18 cellular contexts compared by ENCODE assay signal in genomic region chr1:119068427-119068826, GRCh38.
DNase-seq lines count a peak whose midpoint lies in the region; ATAC-seq and TF ChIP-seq lines count a peak whose summit lies in the region.
"Had no signal": no experiment of that assay in that cellular context is flagged by ENCODE, and none has a peak within 500 bp of the region (broad histone marks: within the 10 kb centered on the region; RNA-seq: fewer than 3 reads in every experiment).

No MANE protein-coding gene starts in this region.

- no peak overlapping the region for H3K4me3 ChIP-seq in mammary epithelial cell (replicated peaks in 1 of 3; ENCODE audit: insufficient read depth in 1 of 3, low read depth in 2 of 3, low read length in 3 of 3)
- H3K4me3 ChIP-seq in upper lobe of right lung: no peak overlapping the region
- no peak overlapping the region for H3K4me3 ChIP-seq in mesendoderm (ENCODE audit: low read length)
- H3K4me3 ChIP-seq: SJSA1 had no signal

- no peak overlapping the region for H3K56ac ChIP-seq in mesendoderm (ENCODE audit: low read length)

- DNase-seq in MCF 10A (ENCODE audit: unreplicated experiment) (no peak), mammary epithelial cell (no peak), memory B cell (ENCODE audit: low spot score in 2 of 2) (no peak), upper lobe of right lung (no peak), mesendoderm (no peak)
- DNase-seq: 8988T; CD8-positive, alpha-beta memory T cell; H7; IMR-90; Kasumi-1; MV-4-11; NCI-H187 treated with DMSO at 0.1 percent for 48 hours; NCI-H345; OCI-M1 had no signal

- H3K27ac ChIP-seq in mammary epithelial cell (ENCODE audit: insufficient read depth, low read depth, low read length): no peak overlapping the region
- H3K27ac ChIP-seq in upper lobe of right lung: no peak overlapping the region
- no peak overlapping the region for H3K27ac ChIP-seq in mesendoderm (ENCODE audit: low read depth, low read length)
- H3K27ac ChIP-seq: SJSA1 had no signal

- no peak overlapping the region for H3K23ac ChIP-seq in mesendoderm (ENCODE audit: low read length)

- H2BK5ac ChIP-seq in mesendoderm (ENCODE audit: low read length): no peak overlapping the region

- no peak overlapping the region for H2BK120ac ChIP-seq in mesendoderm (ENCODE audit: low read depth, low read length)

- H3K36me3 ChIP-seq in mammary epithelial cell (ENCODE audit: insufficient read depth, low read length) (no peaks in the 10 kb centered on the region), upper lobe of right lung (no peaks in the 10 kb centered on the region), mesendoderm (ENCODE audit: control insufficient read depth, insufficient read depth, low read length) (no peaks in the 10 kb centered on the region)
- H3K36me3 ChIP-seq: SJSA1 had no signal

- H3K27me3 Mint-ChIP-seq in MCF 10A (ENCODE audit: insufficient read depth, unreplicated experiment): no peaks in the 10 kb centered on the region
- H3K27me3 Mint-ChIP-seq in memory B cell: no peaks in the 10 kb centered on the region
- H3K27me3 Mint-ChIP-seq: CD8-positive, alpha-beta memory T cell had no signal

- BruUV-seq in MCF 10A (replicated peaks; lab: Mats Ljungman, UMichigan) (no TSS peak), mammary epithelial cell (replicated peaks; lab: Mats Ljungman, UMichigan) (no TSS peak)

- H3K79me2 ChIP-seq in mammary epithelial cell (ENCODE audit: insufficient read depth, low read length) (no peaks in the 10 kb centered on the region), mesendoderm (ENCODE audit: control insufficient read depth, insufficient read depth, low read length) (no peaks in the 10 kb centered on the region)

- no peak overlapping the region for H3K4me3 Mint-ChIP-seq in MCF 10A (ENCODE audit: unreplicated experiment)
- H3K4me3 Mint-ChIP-seq in memory B cell: no peak overlapping the region
- H3K4me3 Mint-ChIP-seq: CD8-positive, alpha-beta memory T cell had no signal

- H3K4me2 ChIP-seq in mammary epithelial cell (ENCODE audit: insufficient read depth, low read depth, low read length) (no peak overlapping the region), mesendoderm (ENCODE audit: low read length) (no peak overlapping the region)

- CTCF ChIA-PET in MCF 10A (lab: Yijun Ruan, JAX) (interaction anchor here (0.6 kb wide), 1 partner anchor 860 kb away, joined by 3 read pairs; no protein-coding TSS in a partner anchor), mammary epithelial cell (lab: Charles Lee; ENCODE audit: low non-redundant PET) (no interaction called here)

- H3K4ac ChIP-seq in mesendoderm (ENCODE audit: low read depth, low read length): no peak overlapping the region

- no peak overlapping the region for H2AK5ac ChIP-seq in mesendoderm (ENCODE audit: low read length)

- 85% methylated on average over 4 of the region's 4 CpGs for WGBS in mammary epithelial cell (ENCODE audit: low coverage, missing lambda C conversion rate)
- no CpG with 5 or more reads among the region's 4 CpGs for WGBS in mesendoderm (ENCODE audit: extremely low coverage, insufficient coverage, low lambda C conversion rate)

- ATAC-seq in SK-N-SH treated with all-trans-retinoic acid at 6 μM for 48 hours: peak; percentile 40; the same call in 2 of the 3 replicates
- no peak for ATAC-seq in memory B cell (ENCODE audit: low read depth)
- ATAC-seq in GM21529 (IDR thresholded peaks at IDR 0.05; ENCODE audit: unreplicated experiment): no peak
- no peak for ATAC-seq in HG03095 (IDR thresholded peaks at IDR 0.05; ENCODE audit: unreplicated experiment)
- no peak for ATAC-seq in upper lobe of right lung

- no peak overlapping the region for H4K5ac ChIP-seq in mesendoderm (ENCODE audit: low read length)

- in situ Hi-C loops in mammary epithelial cell (cut with MboI; ENCODE audit: low sequenced_read_pairs in 2 of 2): no loop called here

- H3K36me3 Mint-ChIP-seq in MCF 10A (ENCODE audit: insufficient read depth, unreplicated experiment) (peaks cover 14% of the 10 kb centered on the region), memory B cell (peaks cover 23% of the 10 kb centered on the region)

- H3K27ac Mint-ChIP-seq in MCF 10A (ENCODE audit: low read depth, unreplicated experiment): peak overlapping the region; percentile 82
- H3K27ac Mint-ChIP-seq in memory B cell: peak overlapping the region; percentile 16

- no peak overlapping the region for H2BK15ac ChIP-seq in mesendoderm (replicated peaks; ENCODE audit: low read depth)

- H3K9me3 Mint-ChIP-seq in MCF 10A (ENCODE audit: unreplicated experiment): peaks cover 7% of the 10 kb centered on the region
- H3K9me3 Mint-ChIP-seq in memory B cell: peaks cover 4% of the 10 kb centered on the region

- H3K9me3 ChIP-seq in mammary epithelial cell (replicated peaks; ENCODE audit: insufficient read depth, low read length): no peaks in the 10 kb centered on the region
- no peaks in the 10 kb centered on the region for H3K9me3 ChIP-seq in upper lobe of right lung
- H3K9me3 ChIP-seq: SJSA1 had no signal

- intact Hi-C loops in MCF 10A (cut with micrococcal nuclease) (no loop called here), mammary epithelial cell (cut with micrococcal nuclease) (no loop called here), upper lobe of right lung (cut with DNase I) (no loop called here)

- H3K27me3 ChIP-seq in mammary epithelial cell (ENCODE audit: insufficient read depth, low read length) (no peaks in the 10 kb centered on the region), upper lobe of right lung (no peaks in the 10 kb centered on the region), mesendoderm (ENCODE audit: insufficient read depth, low read length, poor library complexity) (no peaks in the 10 kb centered on the region)
- H3K27me3 ChIP-seq: SJSA1 had no signal

- TF ChIP-seq CTCF in MCF 10A (IDR thresholded peaks at IDR 0.05; ENCODE audit: unreplicated experiment): no peak
- no peak for TF ChIP-seq CTCF in mammary epithelial cell (conservative IDR thresholded peaks at IDR 0.05 in 1 of 2, IDR thresholded peaks at IDR 0.05 in 1 of 2; ENCODE audit: extremely low read depth in 1 of 2, insufficient read depth in 1 of 2, low read depth in 1 of 2, low read length in 2 of 2)
- no peak for TF ChIP-seq CTCF in upper lobe of right lung (IDR thresholded peaks at IDR 0.05)

- POLR2A ChIA-PET in MCF 10A (lab: Yijun Ruan, JAX): no interaction called here

- H3K79me1 ChIP-seq in mesendoderm (ENCODE audit: low read length): no peaks in the 10 kb centered on the region

- H3K9ac ChIP-seq in mammary epithelial cell (ENCODE audit: insufficient read depth, low read length) (no peak overlapping the region), mesendoderm (ENCODE audit: low read length) (no peak overlapping the region)

- no peaks in the 10 kb centered on the region for H4K20me1 ChIP-seq in mammary epithelial cell (ENCODE audit: insufficient read depth, low read length)

- dilution Hi-C loops in mammary epithelial cell (cut with HindIII; ENCODE audit: low sequenced_read_pairs): no loop called here

- no peak overlapping the region for H2AFZ ChIP-seq in mammary epithelial cell (ENCODE audit: low read depth, low read length)

- H3K18ac ChIP-seq in mesendoderm (ENCODE audit: low read length): no peak overlapping the region

- H3K4me1 Mint-ChIP-seq in MCF 10A (ENCODE audit: insufficient read depth, unreplicated experiment): peaks cover 9% of the 10 kb centered on the region
- H3K4me1 Mint-ChIP-seq in memory B cell: no peaks in the 10 kb centered on the region

- H4K8ac ChIP-seq in mesendoderm (ENCODE audit: low read depth, low read length): no peak overlapping the region

- H3K4me1 ChIP-seq in mammary epithelial cell (ENCODE audit: insufficient read depth, low read length) (no peaks in the 10 kb centered on the region), upper lobe of right lung (no peaks in the 10 kb centered on the region), mesendoderm (ENCODE audit: control insufficient read depth, low read depth, low read length) (no peaks in the 10 kb centered on the region)
- H3K4me1 ChIP-seq: SJSA1 had no signal

TF ChIP-seq in SK-N-SH treated with all-trans-retinoic acid at 6 μM for 48 hours, 23 proteins besides CTCF, POLR2A, EP300 and RAD21:
- TF ChIP-seq ISL1 (CRISPR knock-in tag; IDR thresholded peaks at IDR 0.05) (no peak), ZNF565 (CRISPR knock-in tag; conservative IDR thresholded peaks at IDR 0.05; ENCODE audit: low read depth) (no peak), ZFP30 (CRISPR knock-in tag; IDR thresholded peaks at IDR 0.05) (no peak), CSDC2 (CRISPR knock-in tag; IDR thresholded peaks at IDR 0.05) (no peak), GLIS3 (CRISPR knock-in tag; IDR thresholded peaks at IDR 0.05) (no peak), TCF4 (CRISPR knock-in tag; IDR thresholded peaks at IDR 0.05; ENCODE audit: borderline replicate concordance) (no peak), TOX (CRISPR knock-in tag; IDR thresholded peaks at IDR 0.05; ENCODE audit: borderline replicate concordance) (no peak), PPARA (CRISPR knock-in tag; IDR thresholded peaks at IDR 0.05; ENCODE audit: borderline replicate concordance) (no peak)
- TF ChIP-seq, protein P1, sequence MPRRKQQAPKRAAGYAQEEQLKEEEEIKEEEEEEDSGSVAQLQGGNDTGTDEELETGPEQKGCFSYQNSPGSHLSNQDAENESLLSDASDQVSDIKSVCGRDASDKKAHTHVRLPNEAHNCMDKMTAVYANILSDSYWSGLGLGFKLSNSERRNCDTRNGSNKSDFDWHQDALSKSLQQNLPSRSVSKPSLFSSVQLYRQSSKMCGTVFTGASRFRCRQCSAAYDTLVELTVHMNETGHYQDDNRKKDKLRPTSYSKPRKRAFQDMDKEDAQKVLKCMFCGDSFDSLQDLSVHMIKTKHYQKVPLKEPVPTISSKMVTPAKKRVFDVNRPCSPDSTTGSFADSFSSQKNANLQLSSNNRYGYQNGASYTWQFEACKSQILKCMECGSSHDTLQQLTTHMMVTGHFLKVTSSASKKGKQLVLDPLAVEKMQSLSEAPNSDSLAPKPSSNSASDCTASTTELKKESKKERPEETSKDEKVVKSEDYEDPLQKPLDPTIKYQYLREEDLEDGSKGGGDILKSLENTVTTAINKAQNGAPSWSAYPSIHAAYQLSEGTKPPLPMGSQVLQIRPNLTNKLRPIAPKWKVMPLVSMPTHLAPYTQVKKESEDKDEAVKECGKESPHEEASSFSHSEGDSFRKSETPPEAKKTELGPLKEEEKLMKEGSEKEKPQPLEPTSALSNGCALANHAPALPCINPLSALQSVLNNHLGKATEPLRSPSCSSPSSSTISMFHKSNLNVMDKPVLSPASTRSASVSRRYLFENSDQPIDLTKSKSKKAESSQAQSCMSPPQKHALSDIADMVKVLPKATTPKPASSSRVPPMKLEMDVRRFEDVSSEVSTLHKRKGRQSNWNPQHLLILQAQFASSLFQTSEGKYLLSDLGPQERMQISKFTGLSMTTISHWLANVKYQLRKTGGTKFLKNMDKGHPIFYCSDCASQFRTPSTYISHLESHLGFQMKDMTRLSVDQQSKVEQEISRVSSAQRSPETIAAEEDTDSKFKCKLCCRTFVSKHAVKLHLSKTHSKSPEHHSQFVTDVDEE (CRISPR knock-in tag; IDR thresholded peaks at IDR 0.05): no peak
